Comparison of ENCODE assay signal across 1 cellular context in genomic region chr3:168939651-168940238, GRCh38.
TF ChIP-seq lines count a peak whose summit lies in the region.

No MANE protein-coding gene starts in this region.

TF ChIP-seq in WTC11, 78 proteins besides CTCF, POLR2A, EP300 and RAD21 (continued from another document):
- TF ChIP-seq, protein P1, sequence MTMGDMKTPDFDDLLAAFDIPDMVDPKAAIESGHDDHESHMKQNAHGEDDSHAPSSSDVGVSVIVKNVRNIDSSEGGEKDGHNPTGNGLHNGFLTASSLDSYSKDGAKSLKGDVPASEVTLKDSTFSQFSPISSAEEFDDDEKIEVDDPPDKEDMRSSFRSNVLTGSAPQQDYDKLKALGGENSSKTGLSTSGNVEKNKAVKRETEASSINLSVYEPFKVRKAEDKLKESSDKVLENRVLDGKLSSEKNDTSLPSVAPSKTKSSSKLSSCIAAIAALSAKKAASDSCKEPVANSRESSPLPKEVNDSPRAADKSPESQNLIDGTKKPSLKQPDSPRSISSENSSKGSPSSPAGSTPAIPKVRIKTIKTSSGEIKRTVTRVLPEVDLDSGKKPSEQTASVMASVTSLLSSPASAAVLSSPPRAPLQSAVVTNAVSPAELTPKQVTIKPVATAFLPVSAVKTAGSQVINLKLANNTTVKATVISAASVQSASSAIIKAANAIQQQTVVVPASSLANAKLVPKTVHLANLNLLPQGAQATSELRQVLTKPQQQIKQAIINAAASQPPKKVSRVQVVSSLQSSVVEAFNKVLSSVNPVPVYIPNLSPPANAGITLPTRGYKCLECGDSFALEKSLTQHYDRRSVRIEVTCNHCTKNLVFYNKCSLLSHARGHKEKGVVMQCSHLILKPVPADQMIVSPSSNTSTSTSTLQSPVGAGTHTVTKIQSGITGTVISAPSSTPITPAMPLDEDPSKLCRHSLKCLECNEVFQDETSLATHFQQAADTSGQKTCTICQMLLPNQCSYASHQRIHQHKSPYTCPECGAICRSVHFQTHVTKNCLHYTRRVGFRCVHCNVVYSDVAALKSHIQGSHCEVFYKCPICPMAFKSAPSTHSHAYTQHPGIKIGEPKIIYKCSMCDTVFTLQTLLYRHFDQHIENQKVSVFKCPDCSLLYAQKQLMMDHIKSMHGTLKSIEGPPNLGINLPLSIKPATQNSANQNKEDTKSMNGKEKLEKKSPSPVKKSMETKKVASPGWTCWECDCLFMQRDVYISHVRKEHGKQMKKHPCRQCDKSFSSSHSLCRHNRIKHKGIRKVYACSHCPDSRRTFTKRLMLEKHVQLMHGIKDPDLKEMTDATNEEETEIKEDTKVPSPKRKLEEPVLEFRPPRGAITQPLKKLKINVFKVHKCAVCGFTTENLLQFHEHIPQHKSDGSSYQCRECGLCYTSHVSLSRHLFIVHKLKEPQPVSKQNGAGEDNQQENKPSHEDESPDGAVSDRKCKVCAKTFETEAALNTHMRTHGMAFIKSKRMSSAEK (CRISPR knock-in tag; IDR thresholded peaks at IDR 0.05; ENCODE audit: borderline replicate concordance): no peak
- TF ChIP-seq ZBTB21 (CRISPR knock-in tag; IDR thresholded peaks at IDR 0.05; ENCODE audit: borderline replicate concordance) (no peak), ZNF138 (CRISPR knock-in tag; conservative IDR thresholded peaks at IDR 0.05) (no peak), IRF2 (CRISPR knock-in tag; IDR thresholded peaks at IDR 0.05; ENCODE audit: borderline replicate concordance, low read depth) (no peak)
